Comparison of ENCODE assay signal across 24 cellular contexts in the genomic region with DNA sequence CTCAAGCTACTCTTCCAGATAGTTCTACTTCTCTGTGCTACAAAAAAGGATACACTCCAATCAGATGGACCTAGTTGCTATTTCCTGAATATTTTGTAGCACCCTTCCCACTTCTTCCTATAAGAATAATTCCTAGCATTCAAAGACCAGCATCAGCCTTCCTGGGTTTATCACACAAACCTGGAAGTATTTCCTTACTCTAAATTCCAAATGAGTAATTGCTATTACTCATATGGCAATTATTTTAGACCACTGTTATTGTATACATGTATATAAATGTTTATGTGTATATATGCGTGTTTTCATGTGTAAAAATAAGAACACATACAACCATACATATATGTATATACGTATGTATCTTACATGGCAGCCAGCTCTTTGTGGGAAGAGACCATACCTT.
"Had no signal": no experiment of that assay in that cellular context is flagged by ENCODE, and none has a peak within 500 bp of the region (broad histone marks: within the 10 kb centered on the region; RNA-seq: fewer than 3 reads in every experiment).

No MANE protein-coding gene starts in this region.

- H3K79me2 ChIP-seq: hepatocyte had no signal

- FAIRE-seq: frontal cortex had no signal

- H3K9me3 ChIP-seq: sigmoid colon, transverse colon, vagina had no signal

- H3K4me1 ChIP-seq: neural progenitor cell, sigmoid colon, vagina had no signal

- H3K4me3 ChIP-seq: coronary artery, hepatocyte, neural progenitor cell, sigmoid colon, smooth muscle cell, transverse colon, vagina had no signal

- H3K4me2 ChIP-seq: hepatocyte, neural progenitor cell, smooth muscle cell had no signal

- H3K36me3 ChIP-seq: neural progenitor cell, sigmoid colon, transverse colon had no signal

- DNase-seq: activated B cell treated with CpG ODN at 0.5 μM for 24 hours; activated CD4-positive, alpha-beta T cell treated with anti-CD3 and anti-CD28 coated beads for 36 hours; activated CD4-positive, alpha-beta T cell treated with anti-CD3 and anti-CD28 coated beads, Interleukin-2, amount 50 U/mL, for 4 hours; activated naive CD4-positive, alpha-beta T cell treated with anti-CD3 and anti-CD28 coated beads for 36 hours; activated naive CD8-positive, alpha-beta T cell treated with anti-CD3 and anti-CD28 coated beads, Interleukin-2, amount 10 ng/mL, durations not matched to agents 7 days and 5 days; activated T-cell treated with anti-CD3 and anti-CD28 coated beads, Interleukin-2, amount 50 U/mL, for 48 hours; amniotic stem cell; cerebellar nuclear complex; endodermal cell; glutamatergic neuron; left ventricle myocardium superior; naive thymus-derived CD8-positive, alpha-beta T cell; posterior cingulate gyrus; sigmoid colon; stimulated activated CD4-positive, alpha-beta T cell treated with anti-CD3 and anti-CD28 coated beads, Interleukin-15, amount 100 ng/mL, for 24 hours; stimulated activated CD8-positive, alpha-beta memory T cell treated with anti-CD3 and anti-CD28 coated beads, Interleukin-4, amount 100 ng/mL, for 48 hours; stimulated activated naive B cell treated with anti-CD40 and anti-IgM and Interleukin-4, amounts not matched to agents 10 μg/mL and 1 μg/mL and 100 μg/mL, for 72 hours; transverse colon had no signal

- H2AFZ ChIP-seq: hepatocyte, neural progenitor cell had no signal

- ATAC-seq: activated CD4-positive, alpha-beta T cell treated with anti-CD3 and anti-CD28 coated beads for 36 hours; left ventricle myocardium superior; naive thymus-derived CD8-positive, alpha-beta T cell; stimulated activated naive B cell treated with anti-CD40 and anti-IgM and Interleukin-4, amounts not matched to agents 10 μg/mL and 1 μg/mL and 100 μg/mL, for 72 hours had no signal

- H3K9ac ChIP-seq: neural progenitor cell had no signal

- H3K27me3 ChIP-seq: hepatocyte, neural progenitor cell, sigmoid colon, transverse colon, vagina had no signal

- H3K27ac ChIP-seq: coronary artery, hepatocyte, neural progenitor cell, sigmoid colon, transverse colon, vagina had no signal
